31 cellular contexts compared by ENCODE assay signal in the genomic region with DNA sequence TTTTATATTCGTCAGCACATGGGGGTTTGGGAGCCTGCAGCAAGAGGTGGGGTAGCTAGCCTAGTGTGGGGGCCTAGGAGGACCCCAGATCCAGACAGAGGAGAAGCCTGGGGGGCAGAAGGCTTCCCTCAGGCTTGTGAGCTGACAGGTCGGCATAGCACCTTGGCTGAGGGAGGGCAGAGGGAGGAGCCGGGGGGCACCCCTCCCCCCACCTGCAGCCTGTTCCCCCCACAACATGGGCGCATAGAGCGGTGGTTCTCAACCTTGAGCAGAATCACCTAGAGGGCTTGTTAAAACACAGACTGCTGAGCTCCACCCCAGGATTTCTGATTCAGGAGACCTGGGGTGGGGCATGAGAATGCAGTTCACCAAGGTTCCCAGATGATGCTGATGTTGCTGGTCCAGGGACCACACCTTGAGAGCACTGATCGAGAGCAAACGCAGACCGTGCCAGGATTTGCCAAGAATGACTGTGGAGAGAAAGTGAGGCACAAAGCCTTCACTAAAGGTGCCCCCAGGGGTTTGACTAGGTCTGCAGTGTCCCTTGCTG.
A peak's percentile ranks its signal among the peaks of the same experiment; 100 is the strongest.
DNase-seq lines count a peak whose midpoint lies in the region; ATAC-seq, FAIRE-seq and TF ChIP-seq lines count a peak whose summit lies in the region.
"Had no signal": no experiment of that assay in that cellular context is flagged by ENCODE, and none has a peak within 500 bp of the region (broad histone marks: within the 10 kb centered on the region; RNA-seq: fewer than 3 reads in every experiment).

No MANE protein-coding gene starts in this region.

- WGBS in testis, 2 donors, result 89 to 90% methylated on average over 8 of the region's 8 CpGs

- TF ChIP-seq CTCF in chondrocyte (IDR thresholded peaks at IDR 0.05) (no peak), keratinocyte (optimal IDR thresholded peaks at IDR 0.05 in 1 of 3, IDR thresholded peaks at IDR 0.05 in 1 of 3, conservative IDR thresholded peaks at IDR 0.05 in 1 of 3; ENCODE audit: extremely low read depth in 1 of 3, insufficient read depth in 2 of 3, low read length in 3 of 3) (no peak), testis (IDR thresholded peaks at IDR 0.05) (no peak)

- dilution Hi-C loops in keratinocyte (cut with MboI; ENCODE audit: extremely low pct_ligation_motif_present, low sequenced_read_pairs), result no loop called here

- H3K27ac ChIP-seq in keratinocyte (ENCODE audit: control insufficient read depth, insufficient read depth, low read length) (no peak overlapping the region), testis (no peak overlapping the region)
- H3K27ac ChIP-seq: brain microvascular endothelial cell, gastroesophageal sphincter had no signal

- no peak overlapping the region for H3K27ac Mint-ChIP-seq in chondrocyte (ENCODE audit: unreplicated experiment)
- H3K27ac Mint-ChIP-seq in stimulated activated naive B cell treated with anti-CD40 and anti-IgM and Interleukin-4, amounts not matched to agents 10 μg/mL and 1 μg/mL and 100 μg/mL, for 72 hours, result no peak overlapping the region
- H3K27ac Mint-ChIP-seq: CD8-positive, alpha-beta T cell; T-helper 2 cell treated with Interferon-gamma antibody and Interleukin-4, amounts not matched to agents 5 μg/mL and 100 μg/mL, for 36 hours had no signal

- H3K9ac ChIP-seq in keratinocyte (ENCODE audit: control insufficient read depth, extremely low read depth, insufficient read depth, low read length), result no peak overlapping the region

- no peaks in the 10 kb centered on the region for H3K9me1 ChIP-seq in keratinocyte (ENCODE audit: control insufficient read depth, extremely low read depth, insufficient read depth, low read length)

- H2AFZ ChIP-seq in keratinocyte (ENCODE audit: control insufficient read depth, low read length), result no peak overlapping the region

- intact Hi-C loops in testis (cut with DNase I; ENCODE audit: low total_unique reads), result no loop called here

- H3K27me3 ChIP-seq in keratinocyte (ENCODE audit: control insufficient read depth, extremely low read depth, insufficient read depth, low read length), result no peaks in the 10 kb centered on the region
- no peaks in the 10 kb centered on the region for H3K27me3 ChIP-seq in testis
- H3K27me3 ChIP-seq: brain microvascular endothelial cell, gastroesophageal sphincter had no signal

- peak; percentile 13 for FAIRE-seq in HTR-8/SVneo (lab: Jason Lieb, UNC)
- peak; percentile 75 for FAIRE-seq in keratinocyte (lab: Jason Lieb, UNC)
- FAIRE-seq: small intestine had no signal

- H3K36me3 Mint-ChIP-seq in chondrocyte (ENCODE audit: low read depth), result no peaks in the 10 kb centered on the region
- no peaks in the 10 kb centered on the region for H3K36me3 Mint-ChIP-seq in stimulated activated naive B cell treated with anti-CD40 and anti-IgM and Interleukin-4, amounts not matched to agents 10 μg/mL and 1 μg/mL and 100 μg/mL, for 72 hours
- H3K36me3 Mint-ChIP-seq: CD8-positive, alpha-beta T cell; immature natural killer cell; naive thymus-derived CD8-positive, alpha-beta T cell had no signal

- ATAC-seq in stimulated activated naive B cell treated with anti-CD40 and anti-IgM and Interleukin-4, amounts not matched to agents 10 μg/mL and 1 μg/mL and 100 μg/mL, for 72 hours (replicated peaks), result no peak
- ATAC-seq: activated T-cell treated with anti-CD3 and anti-CD28 coated beads, Interleukin-2, amount 50 U/mL, for 4 hours; CD8-positive, alpha-beta T cell; gastroesophageal sphincter; left ventricle myocardium superior; naive thymus-derived CD8-positive, alpha-beta T cell had no signal

- no peak for DNase-seq in HTR-8/SVneo (ENCODE audit: insufficient read length, low spot score)
- DNase-seq in chondrocyte (ENCODE audit: low spot score), result peak; percentile 43
- no peak for DNase-seq in keratinocyte (ENCODE audit: low read depth, low spot score)
- DNase-seq in testis, result peak; percentile 5
- no peak for DNase-seq in stimulated activated naive B cell treated with anti-CD40 and anti-IgM and Interleukin-4, amounts not matched to agents 10 μg/mL and 1 μg/mL and 100 μg/mL, for 72 hours
- DNase-seq in amygdala (lab: John Stamatoyannopoulos, UW), result no peak
- DNase-seq in NCI-H345 (lab: John Stamatoyannopoulos, UW), result no peak
- DNase-seq: activated CD4-positive, alpha-beta T cell treated with anti-CD3 and anti-CD28 coated beads for 4 hours; activated naive CD4-positive, alpha-beta T cell; activated T-cell treated with anti-CD3 and anti-CD28 coated beads, Interleukin-2, amount 50 U/mL, for 4 hours; brain microvascular endothelial cell; DMS 273 treated with DMSO at 0.1 percent for 48 hours; effector memory CD4-positive, alpha-beta T cell; GOT3; hypothalamus; immature natural killer cell; Karpas-422; left ventricle myocardium superior; MV-4-11; naive thymus-derived CD8-positive, alpha-beta T cell; NCI-H146; NCI-H510A treated with DMSO at 0.1 percent for 48 hours; PC-3; SHP77; small intestine; stimulated activated CD4-positive, alpha-beta T cell treated with anti-CD3 and anti-CD28 coated beads, Interleukin-1b, Interleukin-23, amount 100 ng/mL, for 48 hours; stimulated activated CD8-positive, alpha-beta memory T cell treated with anti-CD3 and anti-CD28 coated beads, Interleukin-4, amount 100 ng/mL, for 48 hours; trophoblast cell had no signal

- H3K4me1 ChIP-seq in keratinocyte (ENCODE audit: control insufficient read depth, extremely low read depth, insufficient read depth, low read length) (peaks cover 2% of the 10 kb centered on the region), testis (peaks cover 5% of the 10 kb centered on the region)

- H3K36me3 ChIP-seq in keratinocyte (ENCODE audit: control insufficient read depth in 2 of 2, extremely low read depth in 1 of 2, insufficient read depth in 2 of 2, low read length in 2 of 2), result no peaks in the 10 kb centered on the region
- no peaks in the 10 kb centered on the region for H3K36me3 ChIP-seq in testis (ENCODE audit: low read depth, missing control alignments)
- H3K36me3 ChIP-seq: brain microvascular endothelial cell, gastroesophageal sphincter had no signal

- H3K4me2 ChIP-seq in keratinocyte (ENCODE audit: control insufficient read depth, extremely low read depth, insufficient read depth, low read depth, low read length), result no peak overlapping the region

- no peaks in the 10 kb centered on the region for H4K20me1 ChIP-seq in keratinocyte (ENCODE audit: control insufficient read depth, extremely low read depth, insufficient read depth, low read length)

- H3K4me3 Mint-ChIP-seq in chondrocyte (ENCODE audit: unreplicated experiment), result no peak overlapping the region
- no peak overlapping the region for H3K4me3 Mint-ChIP-seq in stimulated activated naive B cell treated with anti-CD40 and anti-IgM and Interleukin-4, amounts not matched to agents 10 μg/mL and 1 μg/mL and 100 μg/mL, for 72 hours
- H3K4me3 Mint-ChIP-seq: activated T-cell treated with anti-CD3 and anti-CD28 coated beads, Interleukin-2, amount 50 U/mL, for 4 hours; CD8-positive, alpha-beta T cell; immature natural killer cell; naive thymus-derived CD8-positive, alpha-beta T cell; T-helper 2 cell treated with Interferon-gamma antibody and Interleukin-4, amounts not matched to agents 5 μg/mL and 100 μg/mL, for 36 hours had no signal

- H3K4me3 ChIP-seq in keratinocyte (ENCODE audit: control insufficient read depth in 2 of 3, extremely low read depth in 1 of 3, insufficient read depth in 2 of 3, low read depth in 1 of 3, low read length in 3 of 3) (no peak overlapping the region), testis (no peak overlapping the region)
- H3K4me3 ChIP-seq: gastroesophageal sphincter had no signal

- H3K9me3 Mint-ChIP-seq in chondrocyte (ENCODE audit: low read depth), result no peaks in the 10 kb centered on the region
- H3K9me3 Mint-ChIP-seq in stimulated activated naive B cell treated with anti-CD40 and anti-IgM and Interleukin-4, amounts not matched to agents 10 μg/mL and 1 μg/mL and 100 μg/mL, for 72 hours, result no peaks in the 10 kb centered on the region
- H3K9me3 Mint-ChIP-seq: activated T-cell treated with anti-CD3 and anti-CD28 coated beads, Interleukin-2, amount 50 U/mL, for 4 hours; CD8-positive, alpha-beta T cell; immature natural killer cell; naive thymus-derived CD8-positive, alpha-beta T cell; T-helper 2 cell treated with Interferon-gamma antibody and Interleukin-4, amounts not matched to agents 5 μg/mL and 100 μg/mL, for 36 hours had no signal

- H3K9me3 ChIP-seq in keratinocyte (ENCODE audit: control insufficient read depth, low read depth, low read length) (no peaks in the 10 kb centered on the region), testis (no peaks in the 10 kb centered on the region)
- H3K9me3 ChIP-seq: gastroesophageal sphincter had no signal

- no peak for TF ChIP-seq POLR2A in testis (IDR thresholded peaks at IDR 0.05)

- peaks cover 10% of the 10 kb centered on the region for H3K27me3 Mint-ChIP-seq in chondrocyte (ENCODE audit: low read depth)
- peaks cover 0 to 4% of the 10 kb centered on the region in 2 donors for H3K27me3 Mint-ChIP-seq in stimulated activated naive B cell treated with anti-CD40 and anti-IgM and Interleukin-4, amounts not matched to agents 10 μg/mL and 1 μg/mL and 100 μg/mL, for 72 hours

- peaks cover 12% of the 10 kb centered on the region for H3K4me1 Mint-ChIP-seq in chondrocyte (ENCODE audit: low read depth)
- H3K4me1 Mint-ChIP-seq in stimulated activated naive B cell treated with anti-CD40 and anti-IgM and Interleukin-4, amounts not matched to agents 10 μg/mL and 1 μg/mL and 100 μg/mL, for 72 hours, result no peaks in the 10 kb centered on the region
- H3K4me1 Mint-ChIP-seq: immature natural killer cell; naive thymus-derived CD8-positive, alpha-beta T cell had no signal

- no peaks in the 10 kb centered on the region for H3K79me2 ChIP-seq in keratinocyte (ENCODE audit: control insufficient read depth, insufficient read depth, low read length)

Comparison
In these comparisons a context has a peak if more than half of its experiments do, and no peak if none do; other contexts are left out.
1. DNase-seq: peak in chondrocyte (single experiment) and testis (single experiment); none in HTR-8/SVneo (single experiment), keratinocyte (single experiment), stimulated activated naive B cell treated with anti-CD40 and anti-IgM and Interleukin-4, amounts not matched to agents 10 μg/mL and 1 μg/mL and 100 μg/mL, for 72 hours (single experiment), amygdala (0 of 56) and NCI-H345 (single experiment).